In genomic region chr7:46996972-46997371, GRCh38 we compare ENCODE assay signal across 26 cellular contexts.
"Had no signal": no experiment of that assay in that cellular context is flagged by ENCODE, and none has a peak within 500 bp of the region (broad histone marks: within the 10 kb centered on the region; RNA-seq: fewer than 3 reads in every experiment).

No MANE protein-coding gene starts in this region.

- DNase-seq: activated CD4-positive, alpha-beta T cell treated with anti-CD3 and anti-CD28 coated beads, Interleukin-2, amount 10 ng/mL, durations not matched to agents 7 days and 5 days; activated CD4-positive, CD25-positive, alpha-beta regulatory T cell treated with anti-CD3 and anti-CD28 coated beads, Interleukin-2, amount 50 U/mL, for 72 hours; activated CD8-positive, alpha-beta memory T cell treated with anti-CD3 and anti-CD28 coated beads, Interleukin-2, amount 10 ng/mL, durations not matched to agents 7 days and 5 days; activated CD8-positive, alpha-beta T cell treated with anti-CD3 and anti-CD28 coated beads for 36 hours; activated gamma-delta T cell; activated naive CD4-positive, alpha-beta T cell treated with anti-CD3 and anti-CD28 coated beads, Interleukin-2, amount 50 U/mL, for 16 hours; activated naive CD8-positive, alpha-beta T cell treated with anti-CD3 and anti-CD28 coated beads, Interleukin-2, amount 50 U/mL, for 24 hours; activated T-cell treated with anti-CD3 and anti-CD28 coated beads for 4 hours; anterior cingulate cortex; body of pancreas; effector CD4-positive, alpha-beta T cell; foreskin keratinocyte; glutamatergic neuron; islet precursor cell; naive thymus-derived CD8-positive, alpha-beta T cell; stimulated activated CD4-positive, alpha-beta T cell treated with anti-CD3 and anti-CD28 coated beads, Interleukin-4, amount 100 ng/mL, for 24 hours; stimulated activated naive CD4-positive, alpha-beta T cell treated with Interleukin-2 at 50 U/mL for 16 hours; T-cell; upper lobe of right lung; WERI-Rb-1 had no signal

- H3K27me3 ChIP-seq: body of pancreas, cardiac muscle cell, foreskin keratinocyte, neural progenitor cell, upper lobe of right lung had no signal

- H3K27ac ChIP-seq: body of pancreas, cardiac muscle cell, foreskin keratinocyte, neural progenitor cell, thoracic aorta, upper lobe of right lung, WERI-Rb-1 had no signal

- ATAC-seq: activated CD8-positive, alpha-beta memory T cell treated with anti-CD3 and anti-CD28 coated beads, Interleukin-2, amount 10 ng/mL, durations not matched to agents 7 days and 5 days; activated CD8-positive, alpha-beta T cell treated with anti-CD3 and anti-CD28 coated beads for 36 hours; activated naive CD8-positive, alpha-beta T cell treated with anti-CD3 and anti-CD28 coated beads, Interleukin-2, amount 50 U/mL, for 24 hours; body of pancreas; foreskin keratinocyte; left lobe of liver; naive thymus-derived CD8-positive, alpha-beta T cell; T-cell; upper lobe of right lung had no signal

- H3K4me3 ChIP-seq: body of pancreas, cardiac muscle cell, neural progenitor cell, thoracic aorta, upper lobe of right lung had no signal

- H2AFZ ChIP-seq: neural progenitor cell had no signal

- H3K36me3 ChIP-seq: cardiac muscle cell, neural progenitor cell, thoracic aorta, upper lobe of right lung, WERI-Rb-1 had no signal

- FAIRE-seq: endometrium, TTC549 had no signal

- H3K9ac ChIP-seq: neural progenitor cell had no signal

- H3K9me3 ChIP-seq: body of pancreas, thoracic aorta, upper lobe of right lung had no signal

- H3K4me1 ChIP-seq: body of pancreas, foreskin keratinocyte, neural progenitor cell, upper lobe of right lung had no signal

- H3K4me2 ChIP-seq: neural progenitor cell had no signal
